ENCODE assay signal across 13 cellular contexts in the genomic region with DNA sequence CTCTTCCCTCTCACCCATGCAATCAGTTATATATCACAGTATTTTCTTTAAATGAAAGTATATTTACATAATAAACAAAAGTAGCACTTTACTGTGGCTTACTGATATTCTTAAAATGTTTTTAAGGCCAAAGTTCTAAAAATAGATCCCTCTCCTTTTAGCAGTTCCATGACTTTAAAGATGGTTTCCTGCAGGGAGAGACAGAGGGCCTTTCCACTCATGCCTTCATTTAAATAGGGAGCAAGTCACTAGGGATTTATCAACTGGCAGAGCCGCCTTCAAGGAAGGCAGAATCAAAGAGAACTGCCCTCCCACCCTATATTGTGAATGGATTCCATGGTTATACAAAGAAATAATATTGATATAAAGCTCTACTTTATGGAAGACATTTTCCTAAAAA. TPM values are rescaled to one million over a fixed set of nuclear protein-coding genes. Genes with fewer than 3 reads are reported as not detected.
A peak's percentile ranks its signal among the peaks of the same experiment; 100 is the strongest.
DNase-seq lines count a peak whose midpoint lies in the region; ATAC-seq, FAIRE-seq and TF ChIP-seq lines count a peak whose summit lies in the region.
"Had no signal": no experiment of that assay in that cellular context is flagged by ENCODE, and none has a peak within 500 bp of the region (broad histone marks: within the 10 kb centered on the region; RNA-seq: fewer than 3 reads in every experiment).

No MANE protein-coding gene starts in this region.

- POLR2A ChIA-PET in HepG2 (lab: Yijun Ruan, JAX) = no interaction called here

- H3K27ac ChIP-seq in HepG2 (ENCODE audit: extremely low read length, insufficient read depth, low read length) = peak overlapping the region; percentile 30
- peak overlapping the region; percentile 19 for H3K27ac ChIP-seq in subcutaneous abdominal adipose tissue (ENCODE audit: low read depth, low read length)

- H3K4me3 ChIP-seq in HepG2 (replicated peaks in 1 of 3; ENCODE audit: insufficient read depth in 1 of 3, low read depth in 2 of 3, low read length in 3 of 3) = no peak overlapping the region
- H3K4me3 ChIP-seq in subcutaneous abdominal adipose tissue (ENCODE audit: low read depth in 1 of 5, low read length in 5 of 5) = no peak overlapping the region

- H3K27me3 ChIP-seq in HepG2 (ENCODE audit: control insufficient read depth in 1 of 2, insufficient read depth in 2 of 2, low read length in 2 of 2) (no peaks in the 10 kb centered on the region), subcutaneous abdominal adipose tissue (ENCODE audit: control insufficient read depth in 5 of 5, insufficient read depth in 4 of 5, low read length in 5 of 5) (no peaks in the 10 kb centered on the region)

- ATAC-seq in HepG2 (no peak), HG03135 (IDR thresholded peaks at IDR 0.05; ENCODE audit: unreplicated experiment) (no peak), GM18498 (IDR thresholded peaks at IDR 0.05; ENCODE audit: unreplicated experiment) (no peak)
- ATAC-seq: activated T-cell treated with anti-CD3 and anti-CD28 coated beads, Interleukin-2, amount 50 U/mL, for 4 hours had no signal

- no peak overlapping the region; the same call in 1 of the 2 replicates for H3K4me2 ChIP-seq in HepG2 (ENCODE audit: low read depth, low read length)

- CTCF ChIA-PET in HepG2 (lab: Yijun Ruan, JAX; ENCODE audit: low intra/inter-chr PET ratio, low total read pairs) = no interaction called here

- H3K27me3 Mint-ChIP-seq in activated CD4-positive, alpha-beta T cell treated with anti-CD3 and anti-CD28 coated beads, Interleukin-2, amount 10 ng/mL, durations not matched to agents 24 days and 14 days = peaks cover 1% of the 10 kb centered on the region

- no peaks in the 10 kb centered on the region for H3K9me3 Mint-ChIP-seq in activated CD4-positive, alpha-beta T cell treated with anti-CD3 and anti-CD28 coated beads, Interleukin-2, amount 10 ng/mL, durations not matched to agents 24 days and 14 days
- H3K9me3 Mint-ChIP-seq: activated T-cell treated with anti-CD3 and anti-CD28 coated beads, Interleukin-2, amount 50 U/mL, for 4 hours had no signal

- H3K4me1 ChIP-seq in HepG2 (ENCODE audit: insufficient read depth, low read length) = peaks cover 46% of the 10 kb centered on the region
- peaks cover 4 to 35% (median 22%) of the 10 kb centered on the region in 5 donors for H3K4me1 ChIP-seq in subcutaneous abdominal adipose tissue (ENCODE audit: control insufficient read depth in 5 of 5, insufficient read depth in 5 of 5, low read length in 5 of 5)

- peaks cover 92% of the 10 kb centered on the region for H3K79me2 ChIP-seq in HepG2 (ENCODE audit: insufficient read depth, low read length)

- peaks cover 11 to 31% of the 10 kb centered on the region in 2 experiments for H3K36me3 ChIP-seq in HepG2 (replicated peaks in 1 of 2; ENCODE audit: control insufficient read depth in 1 of 2, insufficient read depth in 2 of 2, low read length in 2 of 2)
- H3K36me3 ChIP-seq in subcutaneous abdominal adipose tissue (ENCODE audit: control insufficient read depth in 5 of 5, insufficient read depth in 5 of 5, low read length in 5 of 5) = no peaks in the 10 kb centered on the region

- TF ChIP-seq RAD21 in HepG2 (CRISPR knock-in tag; IDR thresholded peaks at IDR 0.05) = no peak

- peak overlapping the region; percentile 94 for H3K27ac Mint-ChIP-seq in activated CD4-positive, alpha-beta T cell treated with anti-CD3 and anti-CD28 coated beads, Interleukin-2, amount 10 ng/mL, durations not matched to agents 24 days and 14 days

- TF ChIP-seq EP300 in HepG2 (IDR thresholded peaks at IDR 0.05; ENCODE audit: low read depth in 2 of 2, low read length in 2 of 2) (no peak), HepG2 (CRISPR knock-in tag; IDR thresholded peaks at IDR 0.05; ENCODE audit: borderline replicate concordance) (no peak)

- peaks cover 8% of the 10 kb centered on the region; the same call in 1 of the 2 replicates for H4K20me1 ChIP-seq in HepG2 (ENCODE audit: insufficient read depth, low read length)

- peak overlapping the region; percentile 64 for H3K4me3 Mint-ChIP-seq in activated CD4-positive, alpha-beta T cell treated with anti-CD3 and anti-CD28 coated beads, Interleukin-2, amount 10 ng/mL, durations not matched to agents 24 days and 14 days

- peaks cover 34% of the 10 kb centered on the region for H3K36me3 Mint-ChIP-seq in activated CD4-positive, alpha-beta T cell treated with anti-CD3 and anti-CD28 coated beads, Interleukin-2, amount 10 ng/mL, durations not matched to agents 24 days and 14 days (ENCODE audit: low read depth)

- TF ChIP-seq CTCF in HepG2 (CRISPR knock-in tag; IDR thresholded peaks at IDR 0.05) = no peak

- DNase-seq in activated CD4-positive, alpha-beta T cell treated with anti-CD3 and anti-CD28 coated beads, Interleukin-2, amount 10 ng/mL, durations not matched to agents 24 days and 14 days = no peak
- DNase-seq in activated CD4-positive, alpha-beta T cell treated with anti-CD3 and anti-CD28 coated beads for 4 hours = no peak
- peak; percentile 50 for DNase-seq in SK-MEL-5 (ENCODE audit: low read depth, low spot score)
- DNase-seq in HepG2 (ENCODE audit: low spot score) = no peak
- DNase-seq in NCI-H524 treated with DMSO at 0.1 percent for 48 hours (lab: John Stamatoyannopoulos, UW) = no peak
- DNase-seq: activated T-cell treated with anti-CD3 and anti-CD28 coated beads, Interleukin-2, amount 50 U/mL, for 4 hours; central memory CD4-positive, alpha-beta T cell; NCI-H446 treated with DMSO at 0.1 percent for 48 hours had no signal

- WGBS in HepG2 (ENCODE audit: low lambda C conversion rate) = 100% methylated on average over 1 of the region's 1 CpG

- H3K9ac ChIP-seq in HepG2 (ENCODE audit: insufficient read depth, low read depth, low read length) (no peak overlapping the region), subcutaneous abdominal adipose tissue (ENCODE audit: low read length in 5 of 5) (no peak overlapping the region)

- in situ Hi-C loops in SK-MEL-5 (cut with HindIII; ENCODE audit: low pct_unique_long_range_greater_than_20kb, low sequenced_read_pairs) = no loop called here
- in situ Hi-C loops in HepG2 (cut with HindIII; ENCODE audit: extremely low pct_ligation_motif_present, low pct_unique_long_range_greater_than_20kb) = no loop called here

- H3K9me3 ChIP-seq in HepG2 (ENCODE audit: low read length) (no peaks in the 10 kb centered on the region), subcutaneous abdominal adipose tissue (ENCODE audit: control insufficient read depth in 5 of 5, low read length in 5 of 5) (no peaks in the 10 kb centered on the region)

- peaks cover 55% of the 10 kb centered on the region for H3K4me1 Mint-ChIP-seq in activated CD4-positive, alpha-beta T cell treated with anti-CD3 and anti-CD28 coated beads, Interleukin-2, amount 10 ng/mL, durations not matched to agents 24 days and 14 days

- FAIRE-seq in HepG2 (lab: Jason Lieb, UNC) = no peak
- FAIRE-seq: H1, RCC 7860 had no signal

- BruUV-seq in HepG2 (replicated peaks; lab: Mats Ljungman, UMichigan) = no TSS peak

- H2AFZ ChIP-seq in HepG2 (ENCODE audit: low read length) = no peak overlapping the region

- intact Hi-C loops in activated CD4-positive, alpha-beta T cell treated with anti-CD3 and anti-CD28 coated beads, Interleukin-2, amount 10 ng/mL, durations not matched to agents 24 days and 14 days (cut with micrococcal nuclease) = loop anchor here (2.0 to 5.0 kb wide), 3 partner anchors 24 to 105 kb away; partner anchors contain the start of gene CREBL2
- intact Hi-C loops in HepG2 (cut with micrococcal nuclease; ENCODE audit: unreplicated experiment) = no loop called here

- TF ChIP-seq POLR2A in HepG2 (IDR thresholded peaks at IDR 0.05; ENCODE audit: insufficient read depth in 1 of 2, low read depth in 2 of 2, low read length in 2 of 2) = no peak

TF ChIP-seq in HepG2, 621 proteins besides CTCF, POLR2A, EP300 and RAD21 (continues in another document):
- TF ChIP-seq HOXD1 (CRISPR knock-in tag; IDR thresholded peaks at IDR 0.05) (no peak), SYNCRIP (IDR thresholded peaks at IDR 0.05; ENCODE audit: insufficient read depth, low read depth, low read length) (no peak)

RNA-seq across cellular contexts. Expression of gene DUSP16, which starts 55.5 kb away (rescaled TPM):
- 48.3 and 51.2 TPM in 2 replicates for total RNA-seq in activated CD4-positive, alpha-beta T cell treated with anti-CD3 and anti-CD28 coated beads, Interleukin-2, amount 10 ng/mL, durations not matched to agents 24 days and 14 days
- total RNA-seq in SK-MEL-5 (2014; rRNA removed; shearing (Covaris generic)) = 13.9 and 15.1 TPM in 2 replicates
- 14.1 and 18.8 TPM in 2 replicates for polyA plus RNA-seq in SK-MEL-5 (2015; cell fraction: cytosol; rRNA removed)
- 5.1 and 6.1 TPM in 2 replicates for polyA plus RNA-seq in SK-MEL-5 (2015; cell fraction: nucleus; rRNA removed)
- 46.6 and 69.1 TPM in 2 replicates for total RNA-seq in HepG2 (2016; rRNA removed; fragmentation: Illumina TruSeq; extraction: Trizol)
- 75.4 and 77.4 TPM in 2 replicates for total RNA-seq in HepG2 (2016; cell fraction: cytosol; rRNA removed; fragmentation: Illumina TruSeq; extraction: Trizol; ENCODE audit: low read depth)
- total RNA-seq in HepG2 (2016; cell fraction: insoluble cytoplasmic fraction; rRNA removed; fragmentation: Illumina TruSeq; extraction: Trizol) = 45.6 and 69.2 TPM in 2 replicates
- 44.8 and 48.7 TPM in 2 replicates for total RNA-seq in HepG2 (2016; cell fraction: membrane; rRNA removed; fragmentation: Illumina TruSeq; extraction: Trizol)
- total RNA-seq in HepG2 (2016; cell fraction: nucleus; rRNA removed; fragmentation: Illumina TruSeq; extraction: Trizol) = 37.1 and 40.3 TPM in 2 replicates
- 33.8 and 45.7 TPM in 2 replicates for polyA plus RNA-seq in HepG2 (2011; rRNA removed)
- 38.7 and 54.1 TPM in 2 replicates for polyA plus RNA-seq in HepG2 (2011; cell fraction: cytosol; rRNA removed)
- 18.4 and 20.7 TPM in 2 replicates for polyA plus RNA-seq in HepG2 (2011; cell fraction: nucleus; rRNA removed)
- 38.8 and 40.2 TPM in 2 replicates for polyA plus RNA-seq in HepG2 (2012)
- polyA plus RNA-seq in HepG2 (2016; cell fraction: cytosol; fragmentation: Illumina TruSeq; extraction: Trizol; ENCODE audit: low read depth) = 2.3 and 2.6 TPM in 2 replicates
- polyA plus RNA-seq in HepG2 (2016; cell fraction: insoluble cytoplasmic fraction; fragmentation: Illumina TruSeq; extraction: Trizol; ENCODE audit: low read depth) = 45.8 and 48.8 TPM in 2 replicates
- polyA plus RNA-seq in HepG2 (2016; cell fraction: membrane; fragmentation: Illumina TruSeq; extraction: Trizol; ENCODE audit: low read depth) = 11.5 and 13.5 TPM in 2 replicates
- polyA plus RNA-seq in HepG2 (2016; cell fraction: nucleus; fragmentation: Illumina TruSeq; extraction: Trizol; ENCODE audit: insufficient read depth, low read depth) = 29.0 and 30.6 TPM in 2 replicates
- 16.0 and 66.0 TPM in 2 replicates for polyA minus RNA-seq in HepG2 (2011; rRNA and poly(A)+ RNA removed; ENCODE audit: low replicate concordance)
- 50.3 and 55.0 TPM in 2 replicates for polyA minus RNA-seq in HepG2 (2011; cell fraction: cytosol; rRNA and poly(A)+ RNA removed)
- 53.4 and 59.3 TPM in 2 replicates for polyA minus RNA-seq in HepG2 (2011; cell fraction: nucleus; rRNA and poly(A)+ RNA removed)
